In genomic region chr1:172557270-172557669, GRCh38 we compare ENCODE assay signal across 1 cellular context.
A peak's percentile ranks its signal among the peaks of the same experiment; 100 is the strongest.
TF ChIP-seq lines count a peak whose summit lies in the region.

No MANE protein-coding gene starts in this region.

TF ChIP-seq in HepG2, 621 proteins besides CTCF, POLR2A, EP300 and RAD21 (continued from another document and continues in another):
- no peak for TF ChIP-seq DRAP1 (CRISPR knock-in tag; IDR thresholded peaks at IDR 0.05)
- TF ChIP-seq CREBL2 (CRISPR knock-in tag; IDR thresholded peaks at IDR 0.05; ENCODE audit: borderline replicate concordance) = no peak
- no peak for TF ChIP-seq ZNF850 (CRISPR knock-in tag; conservative IDR thresholded peaks at IDR 0.05)
- no peak for TF ChIP-seq SETDB1 (CRISPR knock-in tag; IDR thresholded peaks at IDR 0.05; ENCODE audit: borderline replicate concordance)
- no peak for TF ChIP-seq ZNF501 (CRISPR knock-in tag; IDR thresholded peaks at IDR 0.05)
- no peak for TF ChIP-seq ZNF687 (CRISPR knock-in tag; IDR thresholded peaks at IDR 0.05)
- TF ChIP-seq ARNTL (CRISPR knock-in tag; IDR thresholded peaks at IDR 0.05) = no peak
- 0 out of 2 replicates have a peak, but pooled peaks have one; percentile 39 for TF ChIP-seq TFAP4 (IDR thresholded peaks at IDR 0.05; ENCODE audit: borderline replicate concordance, low read depth)
- no peak for TF ChIP-seq ZNF891 (CRISPR knock-in tag; IDR thresholded peaks at IDR 0.05)
- no peak for TF ChIP-seq HNRNPL (IDR thresholded peaks at IDR 0.05; ENCODE audit: low read depth, low read length)
- no peak for TF ChIP-seq SNAPC4 (CRISPR knock-in tag; IDR thresholded peaks at IDR 0.05)
- no peak for TF ChIP-seq SATB2 (CRISPR knock-in tag; IDR thresholded peaks at IDR 0.05)
- TF ChIP-seq FOXP1 (IDR thresholded peaks at IDR 0.05) = no peak
- TF ChIP-seq FOXP1 (CRISPR knock-in tag; IDR thresholded peaks at IDR 0.05) = peak; percentile 54; the same call in 1 of the 2 replicates
- TF ChIP-seq ZNF460 (CRISPR knock-in tag; IDR thresholded peaks at IDR 0.05; ENCODE audit: borderline replicate concordance) = no peak
- no peak for TF ChIP-seq CREB1 (IDR thresholded peaks at IDR 0.05)
- TF ChIP-seq CREB1 (CRISPR knock-in tag; IDR thresholded peaks at IDR 0.05) = no peak
- no peak for TF ChIP-seq JARID2 (CRISPR knock-in tag; IDR thresholded peaks at IDR 0.05; ENCODE audit: insufficient replicate concordance)
- TF ChIP-seq RERE (CRISPR knock-in tag; IDR thresholded peaks at IDR 0.05; ENCODE audit: low read depth) = no peak
- TF ChIP-seq ZFP90 (CRISPR knock-in tag; IDR thresholded peaks at IDR 0.05; ENCODE audit: borderline replicate concordance) = no peak
- 0 out of 2 replicates have a peak, but pooled peaks have one; percentile 18 for TF ChIP-seq ZNF609 (CRISPR knock-in tag; IDR thresholded peaks at IDR 0.05; ENCODE audit: borderline replicate concordance)
- TF ChIP-seq HOMEZ (CRISPR knock-in tag; IDR thresholded peaks at IDR 0.05; ENCODE audit: low read depth) = no peak
- TF ChIP-seq ARNT2 (CRISPR knock-in tag; IDR thresholded peaks at IDR 0.05; ENCODE audit: low read depth) = no peak
- TF ChIP-seq ZNF530 (CRISPR knock-in tag; IDR thresholded peaks at IDR 0.05; ENCODE audit: low read depth) = no peak
- no peak for TF ChIP-seq ZBTB44 (CRISPR knock-in tag; IDR thresholded peaks at IDR 0.05)
- TF ChIP-seq GABPA (IDR thresholded peaks at IDR 0.05; ENCODE audit: low read depth, low read length) = no peak
- no peak for TF ChIP-seq GABPA (CRISPR knock-in tag; IDR thresholded peaks at IDR 0.05; ENCODE audit: low read depth)
- no peak for TF ChIP-seq ZNF768 (CRISPR knock-in tag; IDR thresholded peaks at IDR 0.05)
- no peak for TF ChIP-seq MAX (IDR thresholded peaks at IDR 0.05)
